12 cellular contexts compared by ENCODE assay signal in genomic region chr5:178786859-178787499, GRCh38. TPM values are rescaled to one million over a fixed set of nuclear protein-coding genes. Genes with fewer than 3 reads are reported as not detected.
DNase-seq lines count a peak whose midpoint lies in the region; ATAC-seq and TF ChIP-seq lines count a peak whose summit lies in the region.
"Had no signal": no experiment of that assay in that cellular context is flagged by ENCODE, and none has a peak within 500 bp of the region (broad histone marks: within the 10 kb centered on the region; RNA-seq: fewer than 3 reads in every experiment).

No MANE protein-coding gene starts in this region.

- DNase-seq in ELF-1 (ENCODE audit: low read depth, low spot score) (peak; percentile 5), MV-4-11 (lab: John Stamatoyannopoulos, UW) (peak; percentile 27), omental fat pad (ENCODE audit: low spot score) (no peak), heart right ventricle (no peak)
- no peak for DNase-seq in activated naive CD4-positive, alpha-beta T cell treated with anti-CD3 and anti-CD28 coated beads, Interleukin-2, amount 50 U/mL, for 16 hours
- no peak for DNase-seq in activated T-cell treated with anti-CD3 and anti-CD28 coated beads, Interleukin-2, amount 50 U/mL, for 1 hour
- DNase-seq in activated naive CD4-positive, alpha-beta T cell (lab: John Stamatoyannopoulos, UW): no peak
- DNase-seq: DND-41; H7; NCI-H2081; stimulated activated CD4-positive, alpha-beta T cell treated with anti-CD3 and anti-CD28 coated beads, Interleukin-15, amount 100 ng/mL, for 24 hours had no signal

- H3K4me1 ChIP-seq in esophagus (ENCODE audit: control insufficient read depth in 2 of 2, insufficient read depth in 2 of 2, low read length in 1 of 2) (peaks cover 0 to 18% of the 10 kb centered on the region in 2 donors), heart right ventricle (no peaks in the 10 kb centered on the region)

- peak overlapping the region; percentile 81 to 96 for H3K27ac ChIP-seq in esophagus (ENCODE audit: low read depth in 2 of 2, low read length in 1 of 2)
- H3K27ac ChIP-seq in heart right ventricle: no peak overlapping the region

- H3K4me3 ChIP-seq in esophagus (ENCODE audit: low read depth in 1 of 2, low read length in 2 of 2): no peak overlapping the region
- no peak overlapping the region for H3K4me3 ChIP-seq in heart right ventricle

- peaks cover 0 to 5% of the 10 kb centered on the region in 2 donors for H3K9me3 ChIP-seq in esophagus (ENCODE audit: control insufficient read depth in 2 of 2, insufficient read depth in 1 of 2, low read depth in 1 of 2, low read length in 1 of 2)
- H3K9me3 ChIP-seq in heart right ventricle: no peaks in the 10 kb centered on the region

- ATAC-seq in omental fat pad (ENCODE audit: low FRiP score): peak; percentile 90
- no peak for ATAC-seq in heart right ventricle

- no peak for TF ChIP-seq CTCF in omental fat pad (IDR thresholded peaks at IDR 0.05)
- no peak for TF ChIP-seq CTCF in heart right ventricle (IDR thresholded peaks at IDR 0.05)

- 37 to 47% methylated on average over 9 of the region's 9 CpGs for WGBS in esophagus, 2 donors
- 72 to 79% methylated on average over 9 of the region's 9 CpGs for WGBS in heart right ventricle, 2 donors

- no peaks in the 10 kb centered on the region for H3K36me3 ChIP-seq in esophagus (ENCODE audit: control insufficient read depth in 2 of 2, insufficient read depth in 2 of 2, low read length in 1 of 2)
- H3K36me3 ChIP-seq in heart right ventricle: no peaks in the 10 kb centered on the region

- intact Hi-C loops in heart right ventricle (cut with DNase I): no loop called here

- H3K27me3 ChIP-seq in esophagus (ENCODE audit: control insufficient read depth in 1 of 2, insufficient read depth in 2 of 2, low read length in 2 of 2) (no peaks in the 10 kb centered on the region), heart right ventricle (peaks cover 0 to 9% (median 2%) of the 10 kb centered on the region in 7 donors)

RNA-seq across cellular contexts. Expression of gene ZNF354A, which starts 56.5 kb away (rescaled TPM):
- polyA plus RNA-seq in esophagus (10 to 100 TPM in 1 of 2 donors, 1 to 10 TPM in 1; 5.8 to 10.0 TPM), heart right ventricle (10 to 100 TPM in 1 of 2 donors, 1 to 10 TPM in 1; 5.7 to 15.5 TPM)
- total RNA-seq in omental fat pad (10 to 100 TPM; 11.6 to 22.1 (median 13.9) TPM), heart right ventricle (1 to 10 TPM; 4.3 to 8.8 (median 6.4) TPM)

Comparison
In these comparisons a context has a peak if more than half of its experiments do, and no peak if none do; other contexts are left out.
1. DNase-seq: peak in ELF-1 (single experiment) and MV-4-11 (single experiment); none in omental fat pad (single experiment), activated naive CD4-positive, alpha-beta T cell treated with anti-CD3 and anti-CD28 coated beads, Interleukin-2, amount 50 U/mL, for 16 hours (single experiment), activated T-cell treated with anti-CD3 and anti-CD28 coated beads, Interleukin-2, amount 50 U/mL, for 1 hour (single experiment), activated naive CD4-positive, alpha-beta T cell (0 of 4) and heart right ventricle (0 of 2).
2. H3K27ac ChIP-seq: peak in esophagus (2 of 2); none in heart right ventricle (0 of 10).